ENCODE assay signal across 8 cellular contexts in genomic region chr6:112372213-112372806, GRCh38. TPM values are rescaled to one million over a fixed set of nuclear protein-coding genes. Genes with fewer than 3 reads are reported as not detected.
DNase-seq lines count a peak whose midpoint lies in the region; ATAC-seq and TF ChIP-seq lines count a peak whose summit lies in the region.

No MANE protein-coding gene starts in this region.

- WGBS in adrenal gland, 4 donors, result 37 to 50% (median 45%) methylated on average over 5 of the region's 5 CpGs

- POLR2A ChIA-PET in naive thymus-derived CD4-positive, alpha-beta T cell (lab: Charles Lee), result no interaction called here

- ATAC-seq in naive thymus-derived CD4-positive, alpha-beta T cell, result no peak
- no peak for ATAC-seq in HG03139 (IDR thresholded peaks at IDR 0.05; ENCODE audit: unreplicated experiment)

- peaks cover 0 to 7% (median 0%) of the 10 kb centered on the region in 11 donors for H3K9me3 Mint-ChIP-seq in naive thymus-derived CD4-positive, alpha-beta T cell

- no peak overlapping the region for H3K27ac ChIP-seq in adrenal gland
- no peak overlapping the region for H3K27ac ChIP-seq in naive thymus-derived CD4-positive, alpha-beta T cell (ENCODE audit: low read depth, low read length)

- H3K4me3 Mint-ChIP-seq in naive thymus-derived CD4-positive, alpha-beta T cell, result no peak overlapping the region

- H3K4me1 ChIP-seq in BE2C, result no peaks in the 10 kb centered on the region; the same call in 1 of the 2 replicates
- no peaks in the 10 kb centered on the region for H3K4me1 ChIP-seq in adrenal gland (replicated peaks in 1 of 2)
- no peaks in the 10 kb centered on the region for H3K4me1 ChIP-seq in naive thymus-derived CD4-positive, alpha-beta T cell (ENCODE audit: control insufficient read depth in 2 of 2, insufficient read depth in 2 of 2, low read length in 2 of 2)

- intact Hi-C loops in adrenal gland (cut with DNase I), result no loop called here
- intact Hi-C loops in naive thymus-derived CD4-positive, alpha-beta T cell (cut with micrococcal nuclease), result no loop called here

- H3K27me3 Mint-ChIP-seq in naive thymus-derived CD4-positive, alpha-beta T cell, result peaks cover 13 to 29% (median 22%) of the 10 kb centered on the region in 5 donors

- H3K36me3 Mint-ChIP-seq in naive thymus-derived CD4-positive, alpha-beta T cell, result no peaks in the 10 kb centered on the region

- H3K36me3 ChIP-seq in BE2C (no peaks in the 10 kb centered on the region), adrenal gland (replicated peaks in 1 of 2) (no peaks in the 10 kb centered on the region)
- H3K36me3 ChIP-seq in naive thymus-derived CD4-positive, alpha-beta T cell (ENCODE audit: control insufficient read depth in 2 of 3, insufficient read depth in 3 of 3, low read length in 3 of 3), result no peaks in the 10 kb centered on the region

- H3K4me3 ChIP-seq in BE2C (ENCODE audit: low read depth, low read length) (no peak overlapping the region), adrenal gland (no peak overlapping the region)
- no peak overlapping the region for H3K4me3 ChIP-seq in naive thymus-derived CD4-positive, alpha-beta T cell (ENCODE audit: low read length)

- H3K9me3 ChIP-seq in BE2C (no peaks in the 10 kb centered on the region), adrenal gland (replicated peaks in 1 of 3) (no peaks in the 10 kb centered on the region)
- H3K9me3 ChIP-seq in naive thymus-derived CD4-positive, alpha-beta T cell (ENCODE audit: control insufficient read depth in 2 of 3, low read length in 3 of 3), result no peaks in the 10 kb centered on the region

- TF ChIP-seq POLR2A in adrenal gland (IDR thresholded peaks at IDR 0.05), result no peak

- TF ChIP-seq CTCF in BE2C (IDR thresholded peaks at IDR 0.05; ENCODE audit: low read depth, low read length) (peak; percentile 57), adrenal gland (IDR thresholded peaks at IDR 0.05) (peak; percentile 9 to 48 (median 20))

- H3K27me3 ChIP-seq in BE2C (no peaks in the 10 kb centered on the region), adrenal gland (no peaks in the 10 kb centered on the region)
- H3K27me3 ChIP-seq in naive thymus-derived CD4-positive, alpha-beta T cell (ENCODE audit: control insufficient read depth in 2 of 2, insufficient read depth in 2 of 2, low read length in 2 of 2), result no peaks in the 10 kb centered on the region

- CTCF ChIA-PET in naive thymus-derived CD4-positive, alpha-beta T cell (lab: Charles Lee), result no interaction called here

- DNase-seq in BE2C (no peak), HPDE6-E6E7 (ENCODE audit: extremely low spot score) (peak; percentile 19), adrenal gland (no peak), iris pigment epithelial cell (ENCODE audit: low read depth) (peak; percentile 54), putamen (ENCODE audit: low spot score) (no peak), NCI-H1930 (lab: John Stamatoyannopoulos, UW) (no peak)
- no peak for DNase-seq in naive thymus-derived CD4-positive, alpha-beta T cell

- H3K27ac Mint-ChIP-seq in naive thymus-derived CD4-positive, alpha-beta T cell, result no peak overlapping the region

- no peaks in the 10 kb centered on the region for H3K4me1 Mint-ChIP-seq in naive thymus-derived CD4-positive, alpha-beta T cell

RNA-seq across cellular contexts. Expression of gene RFPL4B, which starts 25.2 kb away (rescaled TPM):
- 0.69 TPM for polyA plus RNA-seq in BE2C (2012; ENCODE audit: insufficient read depth, insufficient read length, low read depth)
- total RNA-seq in adrenal gland, result not detected
- not detected for polyA plus RNA-seq in adrenal gland
- not detected for total RNA-seq in naive thymus-derived CD4-positive, alpha-beta T cell
- polyA plus RNA-seq in naive thymus-derived CD4-positive, alpha-beta T cell, result not detected

Comparison
In these comparisons a context has a peak if more than half of its experiments do, and no peak if none do; other contexts are left out.
1. DNase-seq: peak in HPDE6-E6E7 (single experiment) and iris pigment epithelial cell (single experiment); none in BE2C (single experiment), adrenal gland (0 of 7), putamen (single experiment), naive thymus-derived CD4-positive, alpha-beta T cell (0 of 9) and NCI-H1930 (0 of 2).